8 cellular contexts compared by ENCODE assay signal in genomic region chr6:137980777-137981176, GRCh38.
"Had no signal": no experiment of that assay in that cellular context is flagged by ENCODE, and none has a peak within 500 bp of the region (broad histone marks: within the 10 kb centered on the region; RNA-seq: fewer than 3 reads in every experiment).

No MANE protein-coding gene starts in this region.

- H3K4me1 Mint-ChIP-seq: GM23338, H9 had no signal

- ATAC-seq: GM23338, K562 had no signal

- H3K27ac Mint-ChIP-seq: GM23338, H9 had no signal

- H3K9me3 Mint-ChIP-seq: GM23338, H9 had no signal

- H3K4me2 ChIP-seq: GM23338 had no signal

- H3K4me3 ChIP-seq: GM23338, K562 had no signal

- FAIRE-seq: H1, H54, K562 had no signal

- DNase-seq: H9, HCEC 1CT, IMR-90, KG1 had no signal

- H3K4me3 Mint-ChIP-seq: GM23338, H9 had no signal

- H2AFZ ChIP-seq: GM23338 had no signal
